Comparison of ENCODE assay signal across 13 cellular contexts in the genomic region with DNA sequence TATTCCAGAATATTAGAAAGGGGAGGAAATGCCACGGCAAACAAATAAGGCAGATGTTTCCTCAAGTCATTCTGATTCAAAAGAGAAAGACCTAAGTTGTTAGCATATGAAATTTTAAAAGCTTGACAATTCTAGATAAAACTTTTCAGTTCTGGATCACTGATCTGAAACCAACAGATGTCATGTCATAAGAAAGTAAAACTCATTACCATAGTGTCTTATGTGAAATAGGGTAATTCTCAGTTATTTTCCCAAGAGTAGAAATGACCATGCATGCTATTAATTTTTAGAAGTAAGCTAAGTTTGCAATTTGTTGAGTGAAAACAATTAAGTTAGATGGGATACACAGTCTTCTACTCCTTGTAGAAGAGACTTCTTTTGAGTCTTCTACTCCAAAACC.
DNase-seq lines count a peak whose midpoint lies in the region; ATAC-seq and TF ChIP-seq lines count a peak whose summit lies in the region.
"Had no signal": no experiment of that assay in that cellular context is flagged by ENCODE, and none has a peak within 500 bp of the region (broad histone marks: within the 10 kb centered on the region; RNA-seq: fewer than 3 reads in every experiment).

No MANE protein-coding gene starts in this region.

- intact Hi-C loops in sciatic nerve (cut with DNase I) = no loop called here

- no peak for TF ChIP-seq POLR2A in GM18505 (IDR thresholded peaks at IDR 0.05; ENCODE audit: borderline replicate concordance, extremely low read depth, insufficient read depth, insufficient read length)

- ATAC-seq in GM18505 (IDR thresholded peaks at IDR 0.05; ENCODE audit: unreplicated experiment) (peak; percentile 61), GM21381 (IDR thresholded peaks at IDR 0.05; ENCODE audit: unreplicated experiment) (peak; percentile 63), HG03025 (IDR thresholded peaks at IDR 0.05; ENCODE audit: low FRiP score, unreplicated experiment) (peak; percentile 45), left lobe of liver (no peak), sciatic nerve (no peak)

- peak; percentile 44 for DNase-seq in NAMALWA (ENCODE audit: low spot score)
- DNase-seq in left lobe of liver (ENCODE audit: low spot score) = no peak
- no peak for DNase-seq in NCI-H1694 treated with DMSO at 0.1 percent for 48 hours (lab: John Stamatoyannopoulos, UW)
- no peak for DNase-seq in sciatic nerve (ENCODE audit: low spot score)
- DNase-seq in DMS53 (lab: John Stamatoyannopoulos, UW) = no peak
- DNase-seq: activated CD4-positive, alpha-beta T cell treated with anti-CD3 and anti-CD28 coated beads for 48 hours; AML-193; DND-41; dorsolateral prefrontal cortex; Karpas-422 had no signal

Comparison
In these comparisons a context has a peak if more than half of its experiments do, and no peak if none do; other contexts are left out.
1. ATAC-seq: peak in GM18505 (single experiment), GM21381 (single experiment) and HG03025 (single experiment); none in left lobe of liver (single experiment) and sciatic nerve (single experiment).